In genomic region chr19:45817725-45818301, GRCh38 we compare ENCODE assay signal across 1 cellular context.
TF ChIP-seq lines count a peak whose summit lies in the region.

No MANE protein-coding gene starts in this region.

TF ChIP-seq in SK-N-SH, 30 proteins besides CTCF, POLR2A, EP300 and RAD21 (continued from another document):
- no peak for TF ChIP-seq MXI1 (IDR thresholded peaks at IDR 0.05; ENCODE audit: low read depth, low read length)
- TF ChIP-seq REST (IDR thresholded peaks at IDR 0.05; ENCODE audit: low read depth, low read length) = no peak
- TF ChIP-seq CHD2 (IDR thresholded peaks at IDR 0.05; ENCODE audit: low read length, partially characterized antibody) = no peak
- no peak for TF ChIP-seq NRF1 (IDR thresholded peaks at IDR 0.05; ENCODE audit: low read depth, low read length)
